12 cellular contexts compared by ENCODE assay signal in the genomic region with DNA sequence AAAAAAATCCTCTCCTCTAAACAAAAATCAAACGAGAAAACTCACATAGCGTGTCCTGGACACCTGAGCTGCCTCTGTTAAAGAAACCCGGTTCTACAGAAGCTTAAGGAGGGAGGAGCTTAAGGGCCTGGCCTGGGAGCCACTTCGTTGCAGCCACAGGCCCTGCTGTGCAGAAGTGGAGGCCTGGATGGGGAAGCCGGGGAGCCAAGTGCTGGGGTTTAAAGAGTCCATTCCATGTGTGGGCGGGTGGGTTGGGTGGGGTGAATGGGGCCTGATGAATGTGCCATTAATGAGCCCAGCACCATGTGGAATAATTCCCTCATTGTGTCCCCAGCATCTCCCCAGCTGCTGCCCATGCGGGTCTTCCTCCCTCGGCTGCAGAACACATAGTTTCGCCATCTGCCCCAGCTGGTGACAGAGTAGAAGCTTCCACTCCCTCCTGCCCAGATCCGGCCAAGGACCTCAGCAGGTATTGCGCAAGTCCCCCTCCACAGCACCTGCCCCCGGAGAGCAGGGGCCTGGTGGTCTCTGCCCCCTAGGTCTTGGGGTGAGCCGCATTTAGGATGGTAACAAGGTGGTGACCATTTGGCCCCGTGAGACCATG.
DNase-seq lines count a peak whose midpoint lies in the region; ATAC-seq, FAIRE-seq and TF ChIP-seq lines count a peak whose summit lies in the region.
"Had no signal": no experiment of that assay in that cellular context is flagged by ENCODE, and none has a peak within 500 bp of the region (broad histone marks: within the 10 kb centered on the region; RNA-seq: fewer than 3 reads in every experiment).

No MANE protein-coding gene starts in this region.

- peaks cover 91% of the 10 kb centered on the region for H3K4me1 Mint-ChIP-seq in nephron
- H3K4me1 Mint-ChIP-seq: activated CD4-positive, alpha-beta T cell treated with anti-CD3 and anti-CD28 coated beads, Interleukin-2, amount 10 ng/mL, durations not matched to agents 24 days and 14 days had no signal

- intact Hi-C loops in uterus (cut with DNase I; ENCODE audit: low total_unique reads) = no loop called here

- TF ChIP-seq POLR2A in A549 (IDR thresholded peaks at IDR 0.05; ENCODE audit: low read length) = no peak
- TF ChIP-seq POLR2A in uterus (IDR thresholded peaks at IDR 0.05) = no peak

- TF ChIP-seq CTCF in A549 (IDR thresholded peaks at IDR 0.05) (no peak), coronary artery (IDR thresholded peaks at IDR 0.05) (no peak), nephron (IDR thresholded peaks at IDR 0.05; ENCODE audit: unreplicated experiment in 3 of 3) (no peak), uterus (IDR thresholded peaks at IDR 0.05) (no peak)

- CTCF ChIA-PET in A549 (lab: Yijun Ruan, JAX) = interaction anchor here (0.6 to 5.0 kb wide), 34 partner anchors 10 to 422 kb away, joined by 3 to 36 read pairs (median 6); a partner anchor contains a TSS

- H3K9me3 Mint-ChIP-seq in nephron = peaks cover 2% of the 10 kb centered on the region
- H3K9me3 Mint-ChIP-seq: activated CD4-positive, alpha-beta T cell treated with anti-CD3 and anti-CD28 coated beads, Interleukin-2, amount 10 ng/mL, durations not matched to agents 24 days and 14 days had no signal

- H3K36me3 Mint-ChIP-seq in nephron (ENCODE audit: low read depth) = peaks cover 44% of the 10 kb centered on the region

- H3K4me2 ChIP-seq in A549 = peak overlapping the region; percentile 86

- POLR2A ChIA-PET in A549 (lab: Yijun Ruan, JAX) = no interaction called here

- ATAC-seq in A549 = no peak

- peak overlapping the region; percentile 48 to 70 (median 69) for H3K27ac Mint-ChIP-seq in nephron
- H3K27ac Mint-ChIP-seq: activated CD4-positive, alpha-beta T cell treated with anti-CD3 and anti-CD28 coated beads, Interleukin-2, amount 10 ng/mL, durations not matched to agents 24 days and 14 days; CD4-positive, alpha-beta T cell had no signal

- H3K27me3 ChIP-seq in uterus = no peaks in the 10 kb centered on the region

- TF ChIP-seq RAD21 in A549 (conservative IDR thresholded peaks at IDR 0.05 in 1 of 2, IDR thresholded peaks at IDR 0.05 in 1 of 2) = no peak

- H3K4me3 ChIP-seq in A549 = no peak overlapping the region
- H3K4me3 ChIP-seq in coronary artery = no peak overlapping the region
- H3K4me3 ChIP-seq in uterus = no peak overlapping the region

- no peak for TF ChIP-seq EP300 in A549 (IDR thresholded peaks at IDR 0.05)

- H3K4me1 ChIP-seq in A549 = peaks cover 77% of the 10 kb centered on the region
- peaks cover 35 to 38% of the 10 kb centered on the region in 2 donors for H3K4me1 ChIP-seq in uterus

- FAIRE-seq in A549 (lab: Jason Lieb, UNC) = no peak

- 82% methylated on average over 12 of the region's 14 CpGs for WGBS in A549 (ENCODE audit: missing lambda C conversion rate)

- peaks cover 10% of the 10 kb centered on the region for H3K27me3 Mint-ChIP-seq in nephron (ENCODE audit: low read depth)
- H3K27me3 Mint-ChIP-seq: activated CD4-positive, alpha-beta T cell treated with anti-CD3 and anti-CD28 coated beads, Interleukin-2, amount 10 ng/mL, durations not matched to agents 24 days and 14 days had no signal

- DNase-seq in A549 (ENCODE audit: low read depth in 1 of 2, low spot score in 1 of 2) = no peak
- DNase-seq in HT-29 (ENCODE audit: low spot score) = peak; percentile 71
- DNase-seq in coronary artery (ENCODE audit: low spot score) = no peak
- no peak for DNase-seq in activated CD4-positive, alpha-beta T cell treated with anti-CD3 and anti-CD28 coated beads, Interleukin-2, amount 50 U/mL, for 4 hours
- no peak for DNase-seq in stimulated activated CD4-positive, alpha-beta T cell treated with anti-CD3 and anti-CD28 coated beads, Interleukin-15, amount 100 ng/mL, for 24 hours
- no peak for DNase-seq in OCI-M2 (lab: John Stamatoyannopoulos, UW; ENCODE audit: unreplicated experiment)
- no peak for DNase-seq in uterus
- DNase-seq: SHP77 had no signal

- peak overlapping the region in 1 of 3 experiments; percentile 9 for H3K4me3 Mint-ChIP-seq in nephron
- H3K4me3 Mint-ChIP-seq: activated CD4-positive, alpha-beta T cell treated with anti-CD3 and anti-CD28 coated beads, Interleukin-2, amount 10 ng/mL, durations not matched to agents 24 days and 14 days; CD4-positive, alpha-beta T cell; neural crest cell had no signal

- peak overlapping the region; percentile 88 to 92 for H3K27ac ChIP-seq in A549
- peak overlapping the region; percentile 76 to 95 for H3K27ac ChIP-seq in coronary artery
- peak overlapping the region in 1 of 2 donors; percentile 88 for H3K27ac ChIP-seq in uterus

- H3K36me3 ChIP-seq in uterus = no peaks in the 10 kb centered on the region

- H3K9me3 ChIP-seq in A549 = peaks cover 12% of the 10 kb centered on the region; the same call in 2 of the 3 replicates
- H3K9me3 ChIP-seq in uterus = no peaks in the 10 kb centered on the region

TF ChIP-seq in A549, 52 proteins besides CTCF, POLR2A, EP300 and RAD21:
- TF ChIP-seq BHLHE40 (IDR thresholded peaks at IDR 0.05; ENCODE audit: low read depth, low read length) (no peak), JUNB (IDR thresholded peaks at IDR 0.05) (no peak), ZSCAN20 (CRISPR knock-in tag; IDR thresholded peaks at IDR 0.05) (no peak), CEBPB (IDR thresholded peaks at IDR 0.05) (peak; percentile 82 to 93), NR3C1 (IDR thresholded peaks at IDR 0.05) (no peak), MYC (IDR thresholded peaks at IDR 0.05; ENCODE audit: borderline replicate concordance, low read length) (no peak)
